In genomic region chr3:9293066-9293465, GRCh38 we compare ENCODE assay signal across 21 cellular contexts.
"Had no signal": no experiment of that assay in that cellular context is flagged by ENCODE, and none has a peak within 500 bp of the region (broad histone marks: within the 10 kb centered on the region; RNA-seq: fewer than 3 reads in every experiment).

No MANE protein-coding gene starts in this region.

- H3K27ac ChIP-seq: body of pancreas, cardiac muscle cell, Peyer's patch, RWPE1 had no signal

- H3K4me3 ChIP-seq: body of pancreas, cardiac muscle cell, Peyer's patch had no signal

- H3K9me3 Mint-ChIP-seq: activated naive CD4-positive, alpha-beta T cell treated with anti-CD3 and anti-CD28 coated beads, Interleukin-2, amount 50 U/mL, for 24 hours; T-helper 1 cell treated with Interleukin-12 subunit alpha and Interleukin-12 subunit beta and Interleukin-4 antibody, amounts not matched to agents 30 μg/mL and 1 μg/mL, for 36 hours had no signal

- DNase-seq: activated CD4-positive, alpha-beta T cell treated with anti-CD3 and anti-CD28 coated beads for 48 hours; activated CD4-positive, alpha-beta T cell treated with anti-CD3 and anti-CD28 coated beads, Interleukin-2, amount 50 U/mL, for 4 hours; activated CD4-positive, CD25-positive, alpha-beta regulatory T cell treated with anti-CD3 and anti-CD28 coated beads, Interleukin-2, amount 50 U/mL, for 72 hours; activated CD8-positive, alpha-beta memory T cell treated with anti-CD3 and anti-CD28 coated beads, Interleukin-2, amount 50 U/mL, for 48 hours; activated CD8-positive, alpha-beta T cell treated with anti-CD3 and anti-CD28 coated beads, Interleukin-2, amount 10 ng/mL, durations not matched to agents 7 days and 5 days; activated naive CD4-positive, alpha-beta T cell; activated T-cell treated with anti-CD3 and anti-CD28 coated beads, Interleukin-2, amount 50 U/mL, for 1 hour; aorta; body of pancreas; NCI-H146; NCI-H187 treated with DMSO at 0.1 percent for 48 hours; NCI-H510A treated with DMSO at 0.1 percent for 48 hours; NK-92 treated with Interleukin-12 subunit alpha and Interleukin-12 subunit beta, amount 100 ng/mL, for 24 hours; OCI-M1; Peyer's patch; Right ventricle myocardium superior had no signal

- ATAC-seq: activated CD8-positive, alpha-beta T cell treated with anti-CD3 and anti-CD28 coated beads, Interleukin-2, amount 10 ng/mL, durations not matched to agents 7 days and 5 days; body of pancreas; WTC11 had no signal

- H3K4me3 Mint-ChIP-seq: activated CD8-positive, alpha-beta T cell treated with anti-CD3 and anti-CD28 coated beads, Interleukin-2, amount 10 ng/mL, durations not matched to agents 7 days and 5 days; activated naive CD4-positive, alpha-beta T cell treated with anti-CD3 and anti-CD28 coated beads, Interleukin-2, amount 50 U/mL, for 24 hours; T-helper 1 cell treated with Interleukin-12 subunit alpha and Interleukin-12 subunit beta and Interleukin-4 antibody, amounts not matched to agents 30 μg/mL and 1 μg/mL, for 36 hours; WTC11 had no signal

- H3K4me1 Mint-ChIP-seq: activated naive CD4-positive, alpha-beta T cell treated with anti-CD3 and anti-CD28 coated beads, Interleukin-2, amount 50 U/mL, for 24 hours had no signal

- H3K27me3 ChIP-seq: body of pancreas, Peyer's patch had no signal

- H3K27ac Mint-ChIP-seq: activated CD8-positive, alpha-beta T cell treated with anti-CD3 and anti-CD28 coated beads, Interleukin-2, amount 10 ng/mL, durations not matched to agents 7 days and 5 days; activated naive CD4-positive, alpha-beta T cell treated with anti-CD3 and anti-CD28 coated beads, Interleukin-2, amount 50 U/mL, for 24 hours; T-helper 1 cell treated with Interleukin-12 subunit alpha and Interleukin-12 subunit beta and Interleukin-4 antibody, amounts not matched to agents 30 μg/mL and 1 μg/mL, for 36 hours; WTC11 had no signal

- H3K4me1 ChIP-seq: body of pancreas, Peyer's patch had no signal

- H3K36me3 Mint-ChIP-seq: activated naive CD4-positive, alpha-beta T cell treated with anti-CD3 and anti-CD28 coated beads, Interleukin-2, amount 50 U/mL, for 24 hours; WTC11 had no signal

- H3K36me3 ChIP-seq: cardiac muscle cell, Peyer's patch had no signal

- H3K9me3 ChIP-seq: body of pancreas, Peyer's patch had no signal
